In the genomic region with DNA sequence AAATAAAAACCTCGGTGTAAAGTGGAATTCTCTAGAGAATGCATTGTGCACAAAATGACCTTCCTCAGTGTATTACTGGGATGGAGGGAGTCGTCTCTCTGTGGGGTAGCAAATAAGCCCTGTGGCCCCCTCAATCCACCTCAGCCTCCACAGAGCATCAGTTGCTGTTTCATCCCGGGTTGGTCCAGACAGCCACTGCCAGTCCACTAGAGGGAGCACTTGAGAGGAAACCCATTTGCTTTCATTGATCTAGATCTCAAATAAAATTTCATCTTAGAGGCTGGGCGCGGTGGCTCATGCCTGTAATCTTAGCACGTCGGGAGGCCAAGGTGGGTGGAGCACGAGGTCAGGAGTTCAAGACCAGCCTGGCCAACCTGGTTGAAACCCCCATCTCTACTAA, we compare ENCODE assay signal across 8 cellular contexts.
DNase-seq lines count a peak whose midpoint lies in the region; ATAC-seq and TF ChIP-seq lines count a peak whose summit lies in the region.

No MANE protein-coding gene starts in this region.

- TF ChIP-seq POLR2A in spleen (IDR thresholded peaks at IDR 0.05): no peak

- intact Hi-C loops in spleen (cut with DNase I; ENCODE audit: low total_unique reads): no loop called here

- no peaks in the 10 kb centered on the region for H3K9me3 ChIP-seq in spleen

- ATAC-seq in GM18858 (IDR thresholded peaks at IDR 0.05; ENCODE audit: unreplicated experiment): peak; percentile 74

- no peaks in the 10 kb centered on the region for H3K27me3 ChIP-seq in spleen (replicated peaks in 1 of 7)

- TF ChIP-seq CTCF in spleen (IDR thresholded peaks at IDR 0.05 in 8 of 11, conservative IDR thresholded peaks at IDR 0.05 in 3 of 11): peak in 8 of 11 experiments; percentile 22 to 63 (median 50)

- DNase-seq in CD1c-positive myeloid dendritic cell (ENCODE audit: extremely low spot score) (peak; percentile 36), KBM-7 (peak; percentile 40), SW480 (ENCODE audit: low spot score) (peak; percentile 23), globus pallidus (ENCODE audit: low spot score) (peak; percentile 58), spleen (no peak), DMS114 treated with DMSO at 0.1 percent for 48 hours (lab: John Stamatoyannopoulos, UW; ENCODE audit: unreplicated experiment) (no peak), COR-L47 (lab: John Stamatoyannopoulos, UW) (no peak)

- no peak overlapping the region for H3K4me3 ChIP-seq in spleen

- H3K27ac ChIP-seq in spleen: no peak overlapping the region

- no peaks in the 10 kb centered on the region for H3K4me1 ChIP-seq in spleen

- WGBS in spleen, 5 donors: 25 to 50% (median 40%) methylated on average over 6 to 8 of the region's 8 CpGs

- in situ Hi-C loops in KBM-7 (cut with MboI; ENCODE audit: low pct_unique_long_range_greater_than_20kb, low sequenced_read_pairs): no loop called here

- no peaks in the 10 kb centered on the region for H3K36me3 ChIP-seq in spleen

Comparison
In these comparisons a context has a peak if more than half of its experiments do, and no peak if none do; other contexts are left out.
1. DNase-seq: peak in CD1c-positive myeloid dendritic cell (single experiment), KBM-7 (single experiment), SW480 (single experiment) and globus pallidus (single experiment); none in spleen (single experiment), DMS114 treated with DMSO at 0.1 percent for 48 hours (single experiment) and COR-L47 (single experiment).